ENCODE assay signal across 13 cellular contexts in genomic region chr12:52245962-52246577, GRCh38. TPM values are rescaled to one million over a fixed set of nuclear protein-coding genes. Genes with fewer than 3 reads are reported as not detected.
DNase-seq lines count a peak whose midpoint lies in the region; ATAC-seq lines count a peak whose summit lies in the region.
"Had no signal": no experiment of that assay in that cellular context is flagged by ENCODE, and none has a peak within 500 bp of the region (broad histone marks: within the 10 kb centered on the region; RNA-seq: fewer than 3 reads in every experiment).

No MANE protein-coding gene starts in this region.

- H3K27me3 ChIP-seq in ACC112 (ENCODE audit: insufficient read depth, low read length) (no peaks in the 10 kb centered on the region), SJCRH30 (no peaks in the 10 kb centered on the region)
- H3K27me3 ChIP-seq: gastrocnemius medialis had no signal

- H3K79me2 ChIP-seq in ACC112 (ENCODE audit: control insufficient read depth, insufficient read depth, low read length, unreplicated experiment), result peaks cover 11% of the 10 kb centered on the region

- H3K4me1 ChIP-seq in ACC112 (ENCODE audit: control insufficient read depth, insufficient read depth, low read length, unreplicated experiment), result peaks cover 58% of the 10 kb centered on the region
- H3K4me1 ChIP-seq in SJCRH30, result peaks cover 60% of the 10 kb centered on the region

- no peak overlapping the region for H2AFZ ChIP-seq in ACC112 (ENCODE audit: low read length, unreplicated experiment)

- peak; percentile 30 for DNase-seq in Daoy (ENCODE audit: low read depth)
- DNase-seq in SJCRH30, result no peak
- peak; percentile 31 for DNase-seq in kidney tubule cell (ENCODE audit: low spot score)
- no peak for DNase-seq in iPS-NIHi11 (ENCODE audit: low spot score)
- DNase-seq in NCI-H2227 (lab: John Stamatoyannopoulos, UW; ENCODE audit: unreplicated experiment), result no peak
- no peak for DNase-seq in head of caudate nucleus
- DNase-seq: CD4-positive, alpha-beta T cell; GF-D8; HCEC 1CT; NCI-H446 treated with DMSO at 0.1 percent for 48 hours had no signal

- intact Hi-C loops in head of caudate nucleus (cut with DNase I), result no loop called here

- H3K36me3 ChIP-seq in ACC112 (ENCODE audit: insufficient read depth, low read length), result no peaks in the 10 kb centered on the region
- no peaks in the 10 kb centered on the region for H3K36me3 ChIP-seq in SJCRH30
- H3K36me3 ChIP-seq: gastrocnemius medialis had no signal

- no peaks in the 10 kb centered on the region for H3K9me3 ChIP-seq in SJCRH30 (replicated peaks)
- H3K9me3 ChIP-seq: gastrocnemius medialis had no signal

- H3K27ac ChIP-seq in ACC112 (ENCODE audit: low read depth, low read length) (peak overlapping the region; percentile 87), SJCRH30 (peak overlapping the region; percentile 62; the same call in 1 of the 2 replicates)

- no peak for ATAC-seq in HG03354 (IDR thresholded peaks at IDR 0.05; ENCODE audit: poor library complexity, severe bottlenecking, unreplicated experiment)
- ATAC-seq: gastrocnemius medialis had no signal

- H3K4me3 ChIP-seq in ACC112 (ENCODE audit: low read depth, low read length) (peak overlapping the region; percentile 36; the same call in 1 of the 2 replicates), SJCRH30 (no peak overlapping the region)
- H3K4me3 ChIP-seq: gastrocnemius medialis had no signal

RNA-seq across cellular contexts. Expression of gene KRT7, which starts 13.0 kb away (rescaled TPM):
- total RNA-seq in Daoy (2014; rRNA removed; shearing (Covaris generic)), result 5.5 and 12.2 TPM in 2 replicates
- 1.5 and 2.8 TPM in 2 replicates for total RNA-seq in SJCRH30 (2014; rRNA removed; shearing (Covaris generic))
- total RNA-seq: CD4-positive, alpha-beta T cell had no signal

RNA-seq across cellular contexts. Expression of gene KRT86, which starts 28.4 kb away (rescaled TPM):
- total RNA-seq in Daoy (2014; rRNA removed; shearing (Covaris generic)), result 0.40 and 0.65 TPM in 2 replicates
- total RNA-seq in SJCRH30 (2014; rRNA removed; shearing (Covaris generic)), result 0.25 and 0.30 TPM in 2 replicates
- total RNA-seq: CD4-positive, alpha-beta T cell had no signal

RNA-seq across cellular contexts. Expression of gene KRT81, which starts 45.3 kb away (rescaled TPM):
- 0.74 and 1.0 TPM in 2 replicates for total RNA-seq in Daoy (2014; rRNA removed; shearing (Covaris generic))
- 0.06 TPM in 1 of 2 replicates, not detected in the other for total RNA-seq in SJCRH30 (2014; rRNA removed; shearing (Covaris generic))
- total RNA-seq: CD4-positive, alpha-beta T cell; gastrocnemius medialis had no signal

RNA-seq across cellular contexts. Expression of gene KRT80, which starts 54.3 kb away (rescaled TPM):
- 4.4 and 5.5 TPM in 2 replicates for total RNA-seq in Daoy (2014; rRNA removed; shearing (Covaris generic))
- 45.7 and 49.0 TPM in 2 replicates for total RNA-seq in SJCRH30 (2014; rRNA removed; shearing (Covaris generic))
- total RNA-seq: CD4-positive, alpha-beta T cell had no signal

Comparison
In these comparisons a context has a peak if more than half of its experiments do, and no peak if none do; other contexts are left out.
1. DNase-seq: peak in Daoy (single experiment) and kidney tubule cell (single experiment); none in SJCRH30 (0 of 2), iPS-NIHi11 (single experiment), NCI-H2227 (single experiment) and head of caudate nucleus (0 of 42).